Comparison of ENCODE assay signal across 10 cellular contexts in genomic region chr5:172003750-172004149, GRCh38. TPM values are rescaled to one million over a fixed set of nuclear protein-coding genes. Genes with fewer than 3 reads are reported as not detected.
DNase-seq lines count a peak whose midpoint lies in the region; ATAC-seq, FAIRE-seq and TF ChIP-seq lines count a peak whose summit lies in the region.
"Had no signal": no experiment of that assay in that cellular context is flagged by ENCODE, and none has a peak within 500 bp of the region (broad histone marks: within the 10 kb centered on the region; RNA-seq: fewer than 3 reads in every experiment).

No MANE protein-coding gene starts in this region.

- H3K36me3 ChIP-seq in HUES48 (ENCODE audit: control insufficient read depth, insufficient read depth, low read length) (peaks cover 4% of the 10 kb centered on the region; the same call in 1 of the 2 replicates), GM12878 (ENCODE audit: control insufficient read depth in 2 of 2, insufficient read depth in 2 of 2, low read length in 1 of 2) (no peaks in the 10 kb centered on the region), SJCRH30 (no peaks in the 10 kb centered on the region; the same call in none of the 2 replicates)

- no peaks in the 10 kb centered on the region for H4K20me1 ChIP-seq in GM12878 (ENCODE audit: control insufficient read depth, insufficient read depth)

- H3K4me2 ChIP-seq in GM12878 (ENCODE audit: control insufficient read depth, insufficient read depth), result peak overlapping the region; percentile 67

- TF ChIP-seq POLR2A in GM12878 (IDR thresholded peaks at IDR 0.05; ENCODE audit: low read depth, low read length), result no peak

- no peak for FAIRE-seq in GM12878 (lab: Jason Lieb, UNC)

- H3K4me3 Mint-ChIP-seq in CD4-positive, alpha-beta T cell, result peak overlapping the region; percentile 56
- peak overlapping the region; percentile 47 for H3K4me3 Mint-ChIP-seq in natural killer cell

- no TSS peak for BruUV-seq in GM12878 (replicated peaks; lab: Mats Ljungman, UMichigan)

- SMC1A ChIA-PET in GM12878 (lab: Charles Lee; ENCODE audit: uncharacterized antibody, unreplicated experiment), result interaction anchor here (0.6 to 8.8 kb wide), 13 partner anchors 17 to 185 kb away, joined by 3 to 167 read pairs (median 4); partner anchors contain the start of gene STK10

- WGBS in GM12878 (ENCODE audit: insufficient coverage, insufficient replicate concordance, low lambda C conversion rate, missing lambda C conversion rate), result 4% methylated on average over 1 of the region's 1 CpG

- peak overlapping the region; percentile 32 for H3K4me3 ChIP-seq in HUES48 (ENCODE audit: low read depth, low read length)
- H3K4me3 ChIP-seq in GM12878, result peak overlapping the region; percentile 47
- no peak overlapping the region for H3K4me3 ChIP-seq in SJCRH30

- peaks cover 81% of the 10 kb centered on the region for H3K4me1 Mint-ChIP-seq in CD4-positive, alpha-beta T cell (ENCODE audit: low read depth)
- peaks cover 64 to 75% of the 10 kb centered on the region in 2 donors for H3K4me1 Mint-ChIP-seq in natural killer cell

- in situ Hi-C loops in GM12878 (cut with MboI) (no loop called here), GM13977 (cut with MboI; ENCODE audit: low pct_unique_long_range_greater_than_20kb, low sequenced_read_pairs, unreplicated experiment) (no loop called here)

- H3K27me3 ChIP-seq in CD4-positive, alpha-beta T cell (ENCODE audit: control insufficient read depth, insufficient read depth, low read length), result no peaks in the 10 kb centered on the region
- H3K27me3 ChIP-seq in HUES48 (ENCODE audit: control insufficient read depth, insufficient read depth, low read length) (no peaks in the 10 kb centered on the region), GM12878 (replicated peaks in 1 of 2; ENCODE audit: control insufficient read depth in 2 of 2, insufficient read depth in 2 of 2, low read length in 1 of 2) (no peaks in the 10 kb centered on the region), SJCRH30 (no peaks in the 10 kb centered on the region)

- H3K9me3 ChIP-seq in CD4-positive, alpha-beta T cell (ENCODE audit: control insufficient read depth, low read length), result no peaks in the 10 kb centered on the region
- no peaks in the 10 kb centered on the region for H3K9me3 ChIP-seq in HUES48 (ENCODE audit: control insufficient read depth, insufficient read depth, low read length)
- H3K9me3 ChIP-seq in GM12878 (replicated peaks; ENCODE audit: control insufficient read depth, insufficient read depth, low read length), result no peaks in the 10 kb centered on the region
- H3K9me3 ChIP-seq in SJCRH30 (replicated peaks), result no peaks in the 10 kb centered on the region

- TF ChIP-seq RAD21 in GM12878 (IDR thresholded peaks at IDR 0.05; ENCODE audit: insufficient read depth, low read depth, low read length), result no peak

- no peak for ATAC-seq in CD4-positive, alpha-beta T cell (ENCODE audit: poor library complexity)
- ATAC-seq in GM12878, result no peak
- no peak for ATAC-seq in natural killer cell
- ATAC-seq in GM19455 (IDR thresholded peaks at IDR 0.05; ENCODE audit: unreplicated experiment), result no peak

- no peak for DNase-seq in CD4-positive, alpha-beta T cell
- DNase-seq in GM12878 (ENCODE audit: low read depth, low spot score), result no peak
- DNase-seq in natural killer cell, result no peak
- DNase-seq in NCI-H1436 treated with DMSO at 0.1 percent for 48 hours (lab: John Stamatoyannopoulos, UW), result no peak
- no peak for DNase-seq in SJCRH30
- no peak for DNase-seq in GM13977 (ENCODE audit: low spot score)
- DNase-seq: hypothalamus, NCI-H2171 had no signal

- H2AFZ ChIP-seq in GM12878 (ENCODE audit: control insufficient read depth, low read depth, low read length), result no peak overlapping the region

- CTCF ChIA-PET in CD4-positive, alpha-beta T cell (lab: Charles Lee), result interaction anchor here (1.1 kb wide), 1 partner anchor 36 kb away, joined by 3 read pairs; no protein-coding TSS in a partner anchor
- CTCF ChIA-PET in GM12878 (lab: Yijun Ruan, JAX), result interaction anchor here (0.8 to 9.6 kb wide), 12 partner anchors 11 to 97 kb away, joined by 3 to 179 read pairs (median 4); no protein-coding TSS in a partner anchor

- POLR2A ChIA-PET in CD4-positive, alpha-beta T cell (lab: Charles Lee), result interaction anchor here (0.7 kb wide), 1 partner anchor 40 kb away, joined by 3 read pairs; no protein-coding TSS in a partner anchor
- POLR2A ChIA-PET in GM12878 (lab: Charles Lee), result interaction anchor here (1.5 kb wide), 1 partner anchor 14 kb away, joined by 3 read pairs; no protein-coding TSS in a partner anchor

- no peaks in the 10 kb centered on the region for H3K27me3 Mint-ChIP-seq in CD4-positive, alpha-beta T cell
- H3K27me3 Mint-ChIP-seq in natural killer cell (ENCODE audit: low read depth in 2 of 2), result no peaks in the 10 kb centered on the region

- TF ChIP-seq CTCF in CD4-positive, alpha-beta T cell (IDR thresholded peaks at IDR 0.05), result no peak
- TF ChIP-seq CTCF in GM12878 (IDR thresholded peaks at IDR 0.05 in 2 of 3, conservative IDR thresholded peaks at IDR 0.05 in 1 of 3; ENCODE audit: control insufficient read depth in 2 of 3, extremely low read depth in 1 of 3, insufficient read depth in 1 of 3, low read depth in 3 of 3, low read length in 3 of 3) (no peak), natural killer cell (IDR thresholded peaks at IDR 0.05) (no peak), GM13977 (IDR thresholded peaks at IDR 0.05; ENCODE audit: extremely low read depth, insufficient read depth, missing control alignments) (no peak)

- H3K79me2 ChIP-seq in GM12878 (ENCODE audit: control insufficient read depth, insufficient read depth, low read length), result peaks cover 85% of the 10 kb centered on the region

- H3K36me3 Mint-ChIP-seq in CD4-positive, alpha-beta T cell (ENCODE audit: low read depth), result peaks cover 15% of the 10 kb centered on the region
- no peaks in the 10 kb centered on the region for H3K36me3 Mint-ChIP-seq in natural killer cell

- H3K27ac Mint-ChIP-seq in CD4-positive, alpha-beta T cell, result peak overlapping the region; percentile 35
- peak overlapping the region; percentile 63 to 67 for H3K27ac Mint-ChIP-seq in natural killer cell

- H3K27ac ChIP-seq in CD4-positive, alpha-beta T cell (ENCODE audit: low read depth, low read length), result no peak overlapping the region
- H3K27ac ChIP-seq in HUES48 (ENCODE audit: low read depth, low read length), result no peak overlapping the region
- peak overlapping the region; percentile 34; the same call in 1 of the 2 replicates for H3K27ac ChIP-seq in GM12878 (ENCODE audit: control insufficient read depth, insufficient read depth)
- no peak overlapping the region for H3K27ac ChIP-seq in SJCRH30

- H3K9me3 Mint-ChIP-seq in CD4-positive, alpha-beta T cell, result no peaks in the 10 kb centered on the region
- H3K9me3 Mint-ChIP-seq in natural killer cell, result no peaks in the 10 kb centered on the region

- RAD21 ChIA-PET in GM12878 (lab: Charles Lee; ENCODE audit: unreplicated experiment), result interaction anchor here (1.0 to 2.7 kb wide), 5 partner anchors 19 to 184 kb away, joined by 3 to 13 read pairs (median 4); partner anchors contain the start of gene STK10

- peaks cover 73% of the 10 kb centered on the region for H3K4me1 ChIP-seq in HUES48 (ENCODE audit: control insufficient read depth, insufficient read depth, low read length)
- H3K4me1 ChIP-seq in GM12878 (ENCODE audit: control insufficient read depth, insufficient read depth, low read length), result peaks cover 44% of the 10 kb centered on the region
- peaks cover 6% of the 10 kb centered on the region; the same call in 1 of the 2 replicates for H3K4me1 ChIP-seq in SJCRH30

- H3K9ac ChIP-seq in HUES48 (ENCODE audit: low read depth, low read length) (no peak overlapping the region), GM12878 (ENCODE audit: control insufficient read depth, insufficient read depth, low read length) (no peak overlapping the region)

- intact Hi-C loops in CD4-positive, alpha-beta T cell (cut with DNase I, micrococcal nuclease), result loop anchor here in 1 of 2 experiments (5.0 kb wide), 1 partner anchor 46 kb away; no protein-coding TSS in a partner anchor
- intact Hi-C loops in GM12878 (cut with micrococcal nuclease; ENCODE audit: unreplicated experiment), result loop anchor here (1.0 to 10.0 kb wide), 4 partner anchors 41 to 589 kb away; partner anchors contain the start of gene FGF18
- intact Hi-C loops in natural killer cell (cut with micrococcal nuclease), result no loop called here

- no peak for TF ChIP-seq EP300 in GM12878 (IDR thresholded peaks at IDR 0.05; ENCODE audit: borderline replicate concordance in 1 of 2, control insufficient read depth in 1 of 2, low read depth in 2 of 2, low read length in 2 of 2)

TF ChIP-seq in GM12878, 131 proteins besides CTCF, POLR2A, EP300 and RAD21:
- TF ChIP-seq CBFB (IDR thresholded peaks at IDR 0.05; ENCODE audit: low read depth) (no peak), JUNB (IDR thresholded peaks at IDR 0.05) (0 out of 2 replicates have a peak, but pooled peaks have one; percentile 23), EED (IDR thresholded peaks at IDR 0.05; ENCODE audit: low read depth) (no peak), MYC (IDR thresholded peaks at IDR 0.05; ENCODE audit: insufficient read depth, insufficient read length, insufficient replicate concordance, low read length, severe bottlenecking) (no peak), RB1 (IDR thresholded peaks at IDR 0.05; ENCODE audit: borderline replicate concordance) (no peak), BMI1 (IDR thresholded peaks at IDR 0.05; ENCODE audit: borderline replicate concordance) (no peak)
TF ChIP-seq in GM12878: peak in this region for 1.

RNA-seq across cellular contexts. Expression of gene FBXW11, which starts 2.7 kb away (rescaled TPM):
- 10 to 100 TPM; 20.9 to 24.0 TPM for total RNA-seq in CD4-positive, alpha-beta T cell
- 68.9 and 73.9 TPM in 2 replicates for total RNA-seq in GM12878 (2013; cell fraction: nucleolus; rRNA removed)
- total RNA-seq in GM12878 (2014; rRNA removed) (44.5 and 55.5 TPM in 2 replicates), GM12878 (2014; rRNA removed; fragmentation: Illumina TruSeq; extraction: Trizol) (50.9 TPM in 2 replicates), GM12878 (2021) (48.4 and 50.7 TPM in 2 replicates), natural killer cell (10 to 100 TPM; 26.7 to 40.3 (median 39.5) TPM)
- 15.2 TPM for polyA plus RNA-seq in GM12878 (2011; ENCODE audit: low read depth)
- polyA plus RNA-seq in GM12878 (2011; rRNA removed) (61.5 and 64.7 TPM in 2 replicates), GM12878 (2014; fragmentation: Illumina TruSeq; extraction: Trizol) (46.9 and 64.0 TPM in 2 replicates), GM12878 (2014; fragmentation: Nextera tagmentation; extraction: Ambion mirVana) (1 to 10 TPM; 4.3 to 7.7 TPM), GM12878 (2014; rRNA removed) (30.7 and 35.4 TPM in 2 replicates), GM12878 (2016; fragmentation: Nextera tagmentation; extraction: Ambion mirVana) (10 to 100 TPM; 27.8 to 28.2 TPM)
- polyA plus RNA-seq in GM12878 (2011; cell fraction: cytosol; rRNA removed), result 40.9 and 41.2 TPM in 2 replicates
- 34.3 and 43.8 TPM in 2 replicates for polyA plus RNA-seq in GM12878 (2011; cell fraction: nucleus; rRNA removed)
- polyA plus RNA-seq in GM12878 (2012), result 23.6 and 28.8 TPM in 2 replicates
- 111 and 144 TPM in 2 replicates for polyA minus RNA-seq in GM12878 (2011; rRNA and poly(A)+ RNA removed)
- 39.8 and 43.9 TPM in 2 replicates for polyA minus RNA-seq in GM12878 (2011; cell fraction: cytosol; rRNA and poly(A)+ RNA removed)
- 24.8 and 39.9 TPM in 2 replicates for polyA minus RNA-seq in GM12878 (2011; cell fraction: nucleus; rRNA and poly(A)+ RNA removed)
- 87.4 and 95.1 TPM in 2 replicates for total RNA-seq in SJCRH30 (2014; rRNA removed; shearing (Covaris generic))
